12 cellular contexts compared by ENCODE assay signal in the genomic region with DNA sequence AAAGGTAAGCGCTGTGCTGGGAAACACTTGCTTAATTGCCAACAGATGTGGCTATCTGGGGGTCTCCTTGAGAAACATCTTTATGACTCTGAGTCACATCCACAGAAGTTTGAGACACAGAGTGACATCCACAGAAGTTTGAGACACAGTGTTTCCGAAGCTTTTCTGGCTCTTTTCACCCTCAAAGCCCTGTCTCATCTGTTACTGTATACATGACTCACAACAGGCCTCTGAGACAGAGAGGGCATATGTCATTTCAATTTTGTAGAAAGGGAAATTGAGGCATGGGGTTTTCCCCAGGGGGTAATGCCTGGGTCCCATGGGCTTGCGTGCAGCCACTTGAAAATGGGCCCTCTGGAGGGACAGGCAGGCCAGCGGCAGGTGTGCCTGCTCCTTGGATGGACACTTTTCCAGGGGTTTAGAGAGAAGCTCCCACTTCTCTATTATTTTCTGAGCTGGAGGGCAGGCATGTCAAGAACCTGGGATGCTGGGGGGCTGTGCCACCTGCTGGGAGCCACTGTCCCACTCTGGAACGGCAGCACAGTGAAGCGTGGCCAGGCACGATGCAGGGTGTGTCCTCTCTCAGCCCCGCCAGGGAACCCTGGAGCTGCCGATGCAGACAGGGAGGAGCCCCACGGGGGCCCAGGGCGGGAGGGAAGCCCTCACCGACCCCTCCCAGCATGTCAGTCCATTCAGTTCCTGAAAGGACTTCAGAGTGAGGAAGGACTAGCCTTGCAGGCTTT.
A peak's percentile ranks its signal among the peaks of the same experiment; 100 is the strongest.
DNase-seq lines count a peak whose midpoint lies in the region; ATAC-seq and TF ChIP-seq lines count a peak whose summit lies in the region.
"Had no signal": no experiment of that assay in that cellular context is flagged by ENCODE, and none has a peak within 500 bp of the region (broad histone marks: within the 10 kb centered on the region; RNA-seq: fewer than 3 reads in every experiment).

No MANE protein-coding gene starts in this region.

- H3K79me2 ChIP-seq in PC-9 (ENCODE audit: low read depth): no peaks in the 10 kb centered on the region

- POLR2A ChIA-PET in PC-9 (lab: Charles Lee; ENCODE audit: unreplicated experiment): no interaction called here

- H3K9me3 ChIP-seq in left ventricle myocardium inferior (replicated peaks): no peaks in the 10 kb centered on the region
- H3K9me3 ChIP-seq in PC-9 (ENCODE audit: insufficient read depth, low read depth): no peaks in the 10 kb centered on the region
- H3K9me3 ChIP-seq: psoas muscle had no signal

- H3K36me3 ChIP-seq in left ventricle myocardium inferior: peaks cover 79% of the 10 kb centered on the region
- no peaks in the 10 kb centered on the region for H3K36me3 ChIP-seq in PC-9 (ENCODE audit: low read depth)

- TF ChIP-seq CTCF in left ventricle myocardium inferior (IDR thresholded peaks at IDR 0.05; ENCODE audit: borderline replicate concordance) (no peak), PC-9 (conservative IDR thresholded peaks at IDR 0.05) (0 out of 2 replicates have a peak, but pooled peaks have one; percentile 6), type B pancreatic cell (conservative IDR thresholded peaks at IDR 0.05) (no peak)

- DNase-seq in left ventricle myocardium inferior (no peak), Right ventricle myocardium superior (no peak), PC-9 (no peak), islet precursor cell (peak; percentile 55), type B pancreatic cell (ENCODE audit: extremely low spot score, unreplicated experiment) (no peak), hepatic stellate cell (ENCODE audit: low spot score) (no peak), cerebellar nuclear complex (lab: John Stamatoyannopoulos, UW) (no peak)
- DNase-seq: NCI-H1092, psoas muscle had no signal

- no peak overlapping the region for H2AFZ ChIP-seq in PC-9

- H4K20me1 ChIP-seq in PC-9 (ENCODE audit: insufficient read depth): no peaks in the 10 kb centered on the region

- CTCF ChIA-PET in PC-9 (lab: Charles Lee): no interaction called here

- H3K4me3 Mint-ChIP-seq in type B pancreatic cell: peak overlapping the region; percentile 48
- H3K4me3 Mint-ChIP-seq: B cell had no signal

- no peak overlapping the region for H3K4me2 ChIP-seq in PC-9

- H3K4me1 ChIP-seq in left ventricle myocardium inferior: peaks cover 6% of the 10 kb centered on the region
- H3K4me1 ChIP-seq in PC-9 (replicated peaks; ENCODE audit: insufficient read depth): no peaks in the 10 kb centered on the region
- H3K4me1 ChIP-seq: psoas muscle had no signal

- peaks cover 18% of the 10 kb centered on the region for H3K36me3 Mint-ChIP-seq in type B pancreatic cell

- peaks cover 5% of the 10 kb centered on the region for H3K9me3 Mint-ChIP-seq in type B pancreatic cell

- H3K4me1 Mint-ChIP-seq in type B pancreatic cell (ENCODE audit: unreplicated experiment): peaks cover 17% of the 10 kb centered on the region
- H3K4me1 Mint-ChIP-seq: B cell had no signal

- BruUV-seq in PC-9 (replicated peaks; lab: Mats Ljungman, UMichigan): no TSS peak

- H3K9me2 ChIP-seq in PC-9 (ENCODE audit: insufficient read depth): no peaks in the 10 kb centered on the region

- no peak for ATAC-seq in Right ventricle myocardium superior (ENCODE audit: poor library complexity)
- no peak for ATAC-seq in HG03520 (IDR thresholded peaks at IDR 0.05; ENCODE audit: unreplicated experiment)

- H3K4me3 ChIP-seq in left ventricle myocardium inferior: no peak overlapping the region
- H3K4me3 ChIP-seq in PC-9: no peak overlapping the region
- H3K4me3 ChIP-seq: GM12878, psoas muscle had no signal

- peak overlapping the region; percentile 37 for H3K27ac Mint-ChIP-seq in type B pancreatic cell

- H3K27ac ChIP-seq in left ventricle myocardium inferior (replicated peaks) (peak overlapping the region; percentile 17), PC-9 (no peak overlapping the region)
- H3K27ac ChIP-seq: psoas muscle had no signal

- intact Hi-C loops in left ventricle myocardium inferior (cut with micrococcal nuclease) (no loop called here), Right ventricle myocardium superior (cut with DNase I) (no loop called here), PC-9 (cut with micrococcal nuclease; ENCODE audit: unreplicated experiment) (no loop called here)

- H3K27me3 ChIP-seq in left ventricle myocardium inferior (ENCODE audit: low read depth) (no peaks in the 10 kb centered on the region), PC-9 (ENCODE audit: insufficient read depth, low read depth) (peaks cover 84% of the 10 kb centered on the region)

- H3K27me3 Mint-ChIP-seq in type B pancreatic cell: peaks cover 6% of the 10 kb centered on the region
- H3K27me3 Mint-ChIP-seq: B cell had no signal

- H3F3A ChIP-seq in PC-9 (ENCODE audit: insufficient read depth, low read depth): no peaks in the 10 kb centered on the region
